In genomic region chr12:66548338-66549049, GRCh38 we compare ENCODE assay signal across 13 cellular contexts.
A peak's percentile ranks its signal among the peaks of the same experiment; 100 is the strongest.
DNase-seq lines count a peak whose midpoint lies in the region; ATAC-seq and TF ChIP-seq lines count a peak whose summit lies in the region.
"Had no signal": no experiment of that assay in that cellular context is flagged by ENCODE, and none has a peak within 500 bp of the region (broad histone marks: within the 10 kb centered on the region; RNA-seq: fewer than 3 reads in every experiment).

No MANE protein-coding gene starts in this region.

- H3F3A ChIP-seq in PC-3 (ENCODE audit: low read length, unreplicated experiment), result no peaks in the 10 kb centered on the region

- H4K20me1 ChIP-seq in PC-3 (ENCODE audit: low read length), result no peaks in the 10 kb centered on the region

- no TSS peak for BruUV-seq in PC-3 (replicated peaks; lab: Mats Ljungman, UMichigan)

- H3K9me2 ChIP-seq in PC-3 (replicated peaks; ENCODE audit: low read length), result no peaks in the 10 kb centered on the region

- no peak overlapping the region for H3K4me2 ChIP-seq in PC-3 (ENCODE audit: low read length)
- H3K4me2 ChIP-seq: KMS-11 had no signal

- H3K9me3 ChIP-seq in PC-3 (ENCODE audit: low read length), result no peaks in the 10 kb centered on the region
- H3K9me3 ChIP-seq in ascending aorta, result no peaks in the 10 kb centered on the region

- POLR2A ChIA-PET in PC-3 (lab: Charles Lee; ENCODE audit: unreplicated experiment), result no interaction called here

- CTCF ChIA-PET in PC-3 (lab: Charles Lee), result no interaction called here

- intact Hi-C loops in PC-3 (cut with micrococcal nuclease) (no loop called here), ascending aorta (cut with DNase I) (no loop called here)

- TF ChIP-seq CTCF in GM06990 (IDR thresholded peaks at IDR 0.05; ENCODE audit: insufficient read depth, low read length, poor library complexity, severe bottlenecking) (peak; percentile 57), PC-3 (conservative IDR thresholded peaks at IDR 0.05; ENCODE audit: low read depth, low read length) (peak; percentile 52), kidney epithelial cell (IDR thresholded peaks at IDR 0.05; ENCODE audit: insufficient read depth, low read length, poor library complexity, severe bottlenecking) (peak; percentile 19), ascending aorta (IDR thresholded peaks at IDR 0.05) (no peak)

- no peak overlapping the region for H3K27ac ChIP-seq in PC-3 (ENCODE audit: low read length)
- H3K27ac ChIP-seq in ascending aorta, result no peak overlapping the region
- H3K27ac ChIP-seq: KMS-11 had no signal

- peak; percentile 65 for ATAC-seq in GM21367 (IDR thresholded peaks at IDR 0.05; ENCODE audit: unreplicated experiment)
- peak; percentile 43; the same call in 1 of the 2 replicates for ATAC-seq in PC-3
- ATAC-seq: activated CD4-positive, CD25-positive, alpha-beta regulatory T cell treated with anti-CD3 and anti-CD28 coated beads, Interleukin-2, amount 50 U/mL, for 24 hours had no signal

- H3K4me1 ChIP-seq in PC-3 (ENCODE audit: insufficient read depth, low read length) (no peaks in the 10 kb centered on the region), ascending aorta (no peaks in the 10 kb centered on the region)

- no peak overlapping the region for H2AFZ ChIP-seq in PC-3 (ENCODE audit: low read length)

- no peak for DNase-seq in GM06990 (ENCODE audit: extremely low read depth, insufficient read length)
- peak; percentile 24 for DNase-seq in PC-3
- DNase-seq in kidney epithelial cell (ENCODE audit: low read depth), result no peak
- DNase-seq in activated CD8-positive, alpha-beta memory T cell treated with anti-CD3 and anti-CD28 coated beads, Interleukin-2, amount 50 U/mL, for 4 hours, result no peak
- no peak for DNase-seq in ascending aorta (ENCODE audit: low spot score in 2 of 2)
- no peak for DNase-seq in activated CD4-positive, alpha-beta T cell treated with anti-CD3 and anti-CD28 coated beads for 48 hours
- DNase-seq in D341Med (ENCODE audit: low spot score), result no peak
- DNase-seq: activated naive CD4-positive, alpha-beta T cell; NCI-H82; stimulated activated CD4-positive, alpha-beta T cell treated with anti-CD3 and anti-CD28 coated beads, Interleukin-2, amount 100 ng/mL, for 24 hours had no signal

- H3K27me3 ChIP-seq in GM06990 (replicated peaks; ENCODE audit: control insufficient read depth, insufficient read depth, low read length) (no peaks in the 10 kb centered on the region), PC-3 (ENCODE audit: low read length) (no peaks in the 10 kb centered on the region), kidney epithelial cell (ENCODE audit: control insufficient read depth, insufficient read depth, low read length) (no peaks in the 10 kb centered on the region), ascending aorta (no peaks in the 10 kb centered on the region)

- H3K36me3 ChIP-seq in GM06990 (ENCODE audit: control insufficient read depth, insufficient read depth, low read length) (no peaks in the 10 kb centered on the region), PC-3 (ENCODE audit: low read depth, low read length) (no peaks in the 10 kb centered on the region), kidney epithelial cell (ENCODE audit: control insufficient read depth, insufficient read depth, low read length) (no peaks in the 10 kb centered on the region), ascending aorta (no peaks in the 10 kb centered on the region)

- no peak overlapping the region for H3K9ac ChIP-seq in PC-3 (ENCODE audit: low read length)
- H3K9ac ChIP-seq: KMS-11 had no signal

- H3K4me3 ChIP-seq in GM06990 (replicated peaks; ENCODE audit: low read depth, low read length) (no peak overlapping the region), PC-3 (ENCODE audit: low read length) (no peak overlapping the region), kidney epithelial cell (ENCODE audit: low read depth, low read length) (no peak overlapping the region), ascending aorta (no peak overlapping the region)

- H3K79me2 ChIP-seq in PC-3 (ENCODE audit: low read length), result no peaks in the 10 kb centered on the region

Comparison
In these comparisons a context has a peak if more than half of its experiments do, and no peak if none do; other contexts are left out.
1. CTCF ChIP-seq: peak in GM06990 (single experiment), PC-3 (single experiment) and kidney epithelial cell (single experiment); none in ascending aorta (0 of 3).